Comparison of ENCODE assay signal across 9 cellular contexts in the genomic region with DNA sequence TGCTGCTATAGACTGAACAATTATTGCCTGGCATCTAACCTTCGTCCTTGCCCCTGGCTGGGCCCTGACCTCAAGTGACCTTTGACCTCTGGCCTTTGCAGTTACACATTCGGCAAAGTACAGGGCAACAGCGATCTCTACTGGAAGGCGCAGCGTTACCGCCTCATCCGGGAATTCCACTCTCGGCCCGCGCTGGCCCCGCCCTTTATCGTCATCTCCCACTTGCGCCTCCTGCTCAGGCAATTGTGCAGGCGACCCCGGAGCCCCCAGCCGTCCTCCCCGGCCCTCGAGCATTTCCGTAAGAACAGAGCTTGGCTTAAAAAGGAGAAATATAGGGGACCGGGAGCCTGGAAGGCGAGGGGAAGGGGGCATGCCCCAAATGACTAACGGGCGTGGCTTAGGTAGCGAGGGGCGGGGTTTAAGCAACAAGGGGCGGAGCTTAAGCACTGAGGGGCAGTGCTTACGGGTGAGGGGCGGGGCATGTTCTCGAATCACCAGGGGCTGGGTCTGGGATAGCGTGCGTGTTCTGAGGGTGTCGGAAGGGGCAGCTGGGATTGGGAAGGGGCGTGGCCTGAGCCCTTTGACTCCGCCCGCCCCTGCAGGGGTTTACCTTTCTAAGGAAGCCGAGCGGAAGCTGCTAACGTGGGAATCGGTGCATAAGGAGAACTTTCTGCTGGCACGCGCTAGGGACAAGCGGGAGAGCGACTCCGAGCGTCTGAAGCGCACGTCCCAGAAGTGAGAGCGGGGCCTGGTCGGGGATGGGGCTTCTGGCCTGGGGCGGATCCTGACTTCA. TPM values are rescaled to one million over a fixed set of nuclear protein-coding genes. Genes with fewer than 3 reads are reported as not detected.
A peak's percentile ranks its signal among the peaks of the same experiment; 100 is the strongest.
DNase-seq lines count a peak whose midpoint lies in the region; ATAC-seq and TF ChIP-seq lines count a peak whose summit lies in the region.
"Had no signal": no experiment of that assay in that cellular context is flagged by ENCODE, and none has a peak within 500 bp of the region (broad histone marks: within the 10 kb centered on the region; RNA-seq: fewer than 3 reads in every experiment).

No MANE protein-coding gene starts in this region.

- POLR2A ChIA-PET in activated CD4-positive, alpha-beta T cell treated with anti-CD3 and anti-CD28 coated beads, Interleukin-2, amount 10 ng/mL, durations not matched to agents 7 days and 5 days (lab: Charles Lee): no interaction called here

- H3K4me1 Mint-ChIP-seq in activated CD4-positive, alpha-beta T cell treated with anti-CD3 and anti-CD28 coated beads, Interleukin-2, amount 10 ng/mL, durations not matched to agents 7 days and 5 days: peaks cover 15% of the 10 kb centered on the region
- H3K4me1 Mint-ChIP-seq in progenitor cell of endocrine pancreas (ENCODE audit: low read depth): peaks cover 9% of the 10 kb centered on the region

- H3K27ac ChIP-seq in foreskin keratinocyte (no peak overlapping the region), MM.1S (ENCODE audit: low read length) (no peak overlapping the region)

- H3K9me3 Mint-ChIP-seq in activated CD4-positive, alpha-beta T cell treated with anti-CD3 and anti-CD28 coated beads, Interleukin-2, amount 10 ng/mL, durations not matched to agents 7 days and 5 days: no peaks in the 10 kb centered on the region
- H3K9me3 Mint-ChIP-seq in progenitor cell of endocrine pancreas (ENCODE audit: low read depth): no peaks in the 10 kb centered on the region

- no peaks in the 10 kb centered on the region for H3K9me2 ChIP-seq in MM.1S (replicated peaks; ENCODE audit: insufficient read depth, low read length)

- H3K27me3 ChIP-seq in foreskin keratinocyte: no peaks in the 10 kb centered on the region
- 0 out of 2 replicates have a peak, but pooled peaks cover 4% of the 10 kb centered on the region for H3K27me3 ChIP-seq in MM.1S (replicated peaks; ENCODE audit: insufficient read depth, low read length)

- peaks cover 2% of the 10 kb centered on the region for H3K27me3 Mint-ChIP-seq in activated CD4-positive, alpha-beta T cell treated with anti-CD3 and anti-CD28 coated beads, Interleukin-2, amount 10 ng/mL, durations not matched to agents 7 days and 5 days
- peaks cover 4% of the 10 kb centered on the region for H3K27me3 Mint-ChIP-seq in progenitor cell of endocrine pancreas

- peak; percentile 37 for DNase-seq in GM12865 (ENCODE audit: low read depth)
- peak; percentile 30 for DNase-seq in activated CD4-positive, alpha-beta T cell treated with anti-CD3 and anti-CD28 coated beads, Interleukin-2, amount 10 ng/mL, durations not matched to agents 7 days and 5 days
- no peak for DNase-seq in foreskin keratinocyte
- DNase-seq in progenitor cell of endocrine pancreas (ENCODE audit: low spot score, unreplicated experiment): peak; percentile 21
- no peak for DNase-seq in A172 (ENCODE audit: low spot score)
- DNase-seq in NCI-H69 (lab: John Stamatoyannopoulos, UW): no peak
- no peak for DNase-seq in MM.1S

- no peak overlapping the region for H3K9ac ChIP-seq in MM.1S (ENCODE audit: low read length)

- peaks cover 26% of the 10 kb centered on the region for H3F3A ChIP-seq in MM.1S (ENCODE audit: insufficient read depth, low read length)

- no peak overlapping the region for H3K4me2 ChIP-seq in MM.1S (ENCODE audit: low read depth, low read length)

- H3K4me1 ChIP-seq in foreskin keratinocyte (no peaks in the 10 kb centered on the region), MM.1S (ENCODE audit: low read length) (peaks cover 23% of the 10 kb centered on the region)

- no peaks in the 10 kb centered on the region for H3K36me3 Mint-ChIP-seq in activated CD4-positive, alpha-beta T cell treated with anti-CD3 and anti-CD28 coated beads, Interleukin-2, amount 10 ng/mL, durations not matched to agents 7 days and 5 days (ENCODE audit: low read depth)
- H3K36me3 Mint-ChIP-seq in progenitor cell of endocrine pancreas (ENCODE audit: insufficient read depth): no peaks in the 10 kb centered on the region

- H3K36me3 ChIP-seq in MM.1S (replicated peaks; ENCODE audit: insufficient read depth, low read length): no peaks in the 10 kb centered on the region

- no peaks in the 10 kb centered on the region for H4K20me1 ChIP-seq in MM.1S (ENCODE audit: insufficient read depth, low read length)

- H3K4me3 Mint-ChIP-seq in activated CD4-positive, alpha-beta T cell treated with anti-CD3 and anti-CD28 coated beads, Interleukin-2, amount 10 ng/mL, durations not matched to agents 7 days and 5 days: peak overlapping the region; percentile 7
- peak overlapping the region; percentile 65 for H3K4me3 Mint-ChIP-seq in progenitor cell of endocrine pancreas (ENCODE audit: low read depth)

- CTCF ChIA-PET in activated CD4-positive, alpha-beta T cell treated with anti-CD3 and anti-CD28 coated beads, Interleukin-2, amount 10 ng/mL, durations not matched to agents 7 days and 5 days (lab: Charles Lee): interaction anchor here (0.6 to 1.6 kb wide), 5 partner anchors 11 to 221 kb away, joined by 3 to 8 read pairs (median 3); no protein-coding TSS in a partner anchor

- no peak overlapping the region for H3K4me3 ChIP-seq in GM12865 (ENCODE audit: low read depth, low read length)
- no peak overlapping the region for H3K4me3 ChIP-seq in MM.1S (ENCODE audit: low read length)

- TF ChIP-seq CTCF in GM12865 (IDR thresholded peaks at IDR 0.05; ENCODE audit: insufficient read depth, low read depth, low read length, missing control alignments): no peak
- no peak for TF ChIP-seq CTCF in foreskin keratinocyte (conservative IDR thresholded peaks at IDR 0.05)
- TF ChIP-seq CTCF in progenitor cell of endocrine pancreas (IDR thresholded peaks at IDR 0.05; ENCODE audit: unreplicated experiment): peak; percentile 18
- no peak for TF ChIP-seq CTCF in MM.1S (IDR thresholded peaks at IDR 0.05; ENCODE audit: low read length)

- H3K79me2 ChIP-seq in MM.1S (ENCODE audit: low read length): no peaks in the 10 kb centered on the region

- H3K9me3 ChIP-seq in MM.1S (replicated peaks; ENCODE audit: insufficient read depth, low read length): no peaks in the 10 kb centered on the region

- no peak overlapping the region for H2AFZ ChIP-seq in MM.1S (ENCODE audit: low read length)

- H3K27ac Mint-ChIP-seq in activated CD4-positive, alpha-beta T cell treated with anti-CD3 and anti-CD28 coated beads, Interleukin-2, amount 10 ng/mL, durations not matched to agents 7 days and 5 days: no peak overlapping the region
- H3K27ac Mint-ChIP-seq in progenitor cell of endocrine pancreas: no peak overlapping the region

- peak; percentile 40 for ATAC-seq in foreskin keratinocyte
- no peak for ATAC-seq in GM19328 (IDR thresholded peaks at IDR 0.05; ENCODE audit: unreplicated experiment)

RNA-seq across cellular contexts. Expression of gene TRPM4, which starts 52.7 kb away (rescaled TPM):
- under 1 TPM; 0.25 to 0.33 TPM for total RNA-seq in activated CD4-positive, alpha-beta T cell treated with anti-CD3 and anti-CD28 coated beads, Interleukin-2, amount 10 ng/mL, durations not matched to agents 7 days and 5 days
- total RNA-seq in foreskin keratinocyte (17.6 and 18.7 TPM in 2 replicates), progenitor cell of endocrine pancreas (16.9 and 17.7 TPM in 2 replicates)
- 15.4 and 15.6 TPM in 2 replicates for polyA plus RNA-seq in foreskin keratinocyte
- total RNA-seq in A172 (2014; rRNA removed; shearing (Covaris generic)): 3.6 and 7.6 TPM in 2 replicates

RNA-seq across cellular contexts. Expression of gene HRC, which starts 55.1 kb away (rescaled TPM):
- total RNA-seq in activated CD4-positive, alpha-beta T cell treated with anti-CD3 and anti-CD28 coated beads, Interleukin-2, amount 10 ng/mL, durations not matched to agents 7 days and 5 days: not detected
- total RNA-seq in foreskin keratinocyte (not detected in 2 replicates), progenitor cell of endocrine pancreas (1.6 and 2.1 TPM in 2 replicates)
- polyA plus RNA-seq in foreskin keratinocyte: not detected in 2 replicates
- 0.07 TPM in 1 of 2 replicates, not detected in the other for total RNA-seq in A172 (2014; rRNA removed; shearing (Covaris generic))
- total RNA-seq: epithelial cell of proximal tubule had no signal

Comparison
In these comparisons a context has a peak if more than half of its experiments do, and no peak if none do; other contexts are left out.
1. DNase-seq: peak in GM12865 (single experiment), activated CD4-positive, alpha-beta T cell treated with anti-CD3 and anti-CD28 coated beads, Interleukin-2, amount 10 ng/mL, durations not matched to agents 7 days and 5 days (single experiment) and progenitor cell of endocrine pancreas (single experiment); none in foreskin keratinocyte (0 of 2), A172 (single experiment), NCI-H69 (single experiment) and MM.1S (single experiment).